8 cellular contexts compared by ENCODE assay signal in genomic region chr15:59689626-59690236, GRCh38. TPM values are rescaled to one million over a fixed set of nuclear protein-coding genes. Genes with fewer than 3 reads are reported as not detected.
DNase-seq lines count a peak whose midpoint lies in the region; ATAC-seq and TF ChIP-seq lines count a peak whose summit lies in the region.

No MANE protein-coding gene starts in this region.

- peak overlapping the region; percentile 67 for H3K4me2 ChIP-seq in trophoblast cell (ENCODE audit: low read length)

- H3K23ac ChIP-seq in trophoblast cell (ENCODE audit: low read length): no peak overlapping the region

- no peak overlapping the region for H3K9ac ChIP-seq in trophoblast cell (ENCODE audit: low read length)

- POLR2A ChIA-PET in CD4-positive, alpha-beta T cell (lab: Charles Lee): interaction anchor here (0.6 to 4.2 kb wide), 17 partner anchors 26 to 1983 kb away, joined by 3 to 68 read pairs (median 4); partner anchors contain the start of genes ANXA2, FOXB1, GTF2A2 and ICE2

- peaks cover 10% of the 10 kb centered on the region for H3K79me1 ChIP-seq in trophoblast cell (ENCODE audit: low read length)

- peaks cover 12% of the 10 kb centered on the region; the same call in 1 of the 2 replicates for H3K36me3 ChIP-seq in SJCRH30
- H3K36me3 ChIP-seq in trophoblast cell (ENCODE audit: control insufficient read depth in 1 of 2, insufficient read depth in 2 of 2, low read length in 2 of 2): peaks cover 0 to 7% of the 10 kb centered on the region in 2 experiments
- H3K36me3 ChIP-seq in upper lobe of left lung: peaks cover 0 to 6% (median 0%) of the 10 kb centered on the region in 4 donors

- no CpG with 5 or more reads among the region's 25 CpGs for WGBS in trophoblast cell (ENCODE audit: extremely low coverage, insufficient coverage, insufficient read length)
- WGBS in upper lobe of left lung, 2 donors: 1 to 2% methylated on average over 25 of the region's 25 CpGs

- H3K14ac ChIP-seq in trophoblast cell (ENCODE audit: low read length): no peak overlapping the region

- peak overlapping the region; percentile 95 for H3K4me3 Mint-ChIP-seq in CD4-positive, alpha-beta T cell
- peak overlapping the region; percentile 96 for H3K4me3 Mint-ChIP-seq in activated naive CD4-positive, alpha-beta T cell treated with anti-CD3 and anti-CD28 coated beads, Interleukin-2, amount 50 U/mL, for 24 hours

- H2BK5ac ChIP-seq in trophoblast cell (ENCODE audit: low read depth, low read length, poor library complexity): no peak overlapping the region

- no peak overlapping the region for H2AFZ ChIP-seq in trophoblast cell (ENCODE audit: insufficient read depth, low read length, poor library complexity)

- peaks cover 12% of the 10 kb centered on the region for H3K79me2 ChIP-seq in trophoblast cell (ENCODE audit: control insufficient read depth, insufficient read depth, low read length, poor library complexity)

- H3K27me3 ChIP-seq in CD4-positive, alpha-beta T cell (ENCODE audit: control insufficient read depth, insufficient read depth, low read length): no peaks in the 10 kb centered on the region
- H3K27me3 ChIP-seq in SJCRH30 (no peaks in the 10 kb centered on the region), trophoblast cell (ENCODE audit: insufficient read depth, low read length) (no peaks in the 10 kb centered on the region), upper lobe of left lung (no peaks in the 10 kb centered on the region)

- H3K4me3 ChIP-seq in SJCRH30 (peak overlapping the region; percentile 99), trophoblast cell (ENCODE audit: low read depth, low read length) (peak overlapping the region; percentile 73), upper lobe of left lung (peak overlapping the region; percentile 43 to 76 (median 64))

- no peak overlapping the region for H4K8ac ChIP-seq in trophoblast cell (ENCODE audit: low read depth, low read length)

- H3K4ac ChIP-seq in trophoblast cell (ENCODE audit: low read depth, low read length): no peak overlapping the region

- no peaks in the 10 kb centered on the region for H3K9me3 ChIP-seq in CD4-positive, alpha-beta T cell (ENCODE audit: control insufficient read depth, low read length)
- no peaks in the 10 kb centered on the region for H3K9me3 ChIP-seq in SJCRH30 (replicated peaks)
- H3K9me3 ChIP-seq in trophoblast cell (ENCODE audit: insufficient read depth, low read depth, low read length): no peaks in the 10 kb centered on the region
- H3K9me3 ChIP-seq in upper lobe of left lung: no peaks in the 10 kb centered on the region

- peak; percentile 43 for ATAC-seq in CD4-positive, alpha-beta T cell (ENCODE audit: poor library complexity)
- ATAC-seq in Right ventricle myocardium superior (ENCODE audit: poor library complexity) (peak; percentile 79), upper lobe of left lung (ENCODE audit: low FRiP score in 2 of 2) (peak; percentile 83 to 89), HG02885 (IDR thresholded peaks at IDR 0.05; ENCODE audit: poor library complexity, unreplicated experiment) (no peak)

- H3K4me1 Mint-ChIP-seq in CD4-positive, alpha-beta T cell (ENCODE audit: low read depth): peaks cover 38% of the 10 kb centered on the region
- H3K4me1 Mint-ChIP-seq in activated naive CD4-positive, alpha-beta T cell treated with anti-CD3 and anti-CD28 coated beads, Interleukin-2, amount 50 U/mL, for 24 hours: peaks cover 38% of the 10 kb centered on the region

- no peaks in the 10 kb centered on the region for H3K9me3 Mint-ChIP-seq in CD4-positive, alpha-beta T cell
- H3K9me3 Mint-ChIP-seq in activated naive CD4-positive, alpha-beta T cell treated with anti-CD3 and anti-CD28 coated beads, Interleukin-2, amount 50 U/mL, for 24 hours: no peaks in the 10 kb centered on the region

- intact Hi-C loops in CD4-positive, alpha-beta T cell (cut with DNase I, micrococcal nuclease): loop anchor here (1.0 to 10.0 kb wide), 13 partner anchors 32 to 1985 kb away; partner anchors contain the start of genes GTF2A2 (in 2 of the 2), ICE2 (in 2 of the 2), ANXA2 (in 1 of the 2) and CCNB2 (in 1 of the 2)
- intact Hi-C loops in Right ventricle myocardium superior (cut with DNase I): no loop called here

- CTCF ChIA-PET in CD4-positive, alpha-beta T cell (lab: Charles Lee): interaction anchor here (1.2 to 3.1 kb wide), 4 partner anchors 32 to 831 kb away, joined by 3 to 10 read pairs (median 4); partner anchors contain the start of gene GTF2A2

- no peak for TF ChIP-seq POLR2A in upper lobe of left lung (IDR thresholded peaks at IDR 0.05)

- H3K4me1 ChIP-seq in SJCRH30 (no peaks in the 10 kb centered on the region), trophoblast cell (ENCODE audit: control insufficient read depth in 1 of 2, insufficient read depth in 2 of 2, low read length in 2 of 2) (peaks cover 2 to 5% of the 10 kb centered on the region in 2 experiments), upper lobe of left lung (peaks cover 34 to 39% (median 36%) of the 10 kb centered on the region in 4 donors)

- no peak for TF ChIP-seq CTCF in CD4-positive, alpha-beta T cell (IDR thresholded peaks at IDR 0.05)
- TF ChIP-seq CTCF in upper lobe of left lung (IDR thresholded peaks at IDR 0.05): no peak

- peak; percentile 39 to 72 (median 64) for DNase-seq in CD4-positive, alpha-beta T cell
- DNase-seq in LoVo (ENCODE audit: low spot score): peak; percentile 80
- peak; percentile 65 to 72 for DNase-seq in SJCRH30
- DNase-seq in Right ventricle myocardium superior: peak; percentile 94
- DNase-seq in trophoblast cell: peak; percentile 88 to 92
- peak; percentile 82 to 95 for DNase-seq in upper lobe of left lung

- H2BK120ac ChIP-seq in trophoblast cell (ENCODE audit: insufficient read depth, low read length, poor library complexity): no peak overlapping the region

- H3K36me3 Mint-ChIP-seq in CD4-positive, alpha-beta T cell (ENCODE audit: low read depth): peaks cover 34% of the 10 kb centered on the region
- H3K36me3 Mint-ChIP-seq in activated naive CD4-positive, alpha-beta T cell treated with anti-CD3 and anti-CD28 coated beads, Interleukin-2, amount 50 U/mL, for 24 hours: peaks cover 5% of the 10 kb centered on the region

- H3K27me3 Mint-ChIP-seq in CD4-positive, alpha-beta T cell: no peaks in the 10 kb centered on the region
- H3K27me3 Mint-ChIP-seq in activated naive CD4-positive, alpha-beta T cell treated with anti-CD3 and anti-CD28 coated beads, Interleukin-2, amount 50 U/mL, for 24 hours: no peaks in the 10 kb centered on the region

- no peak for TF ChIP-seq EP300 in upper lobe of left lung (IDR thresholded peaks at IDR 0.05)

- no peak overlapping the region for H2BK12ac ChIP-seq in trophoblast cell (ENCODE audit: low read length)

- H2AK5ac ChIP-seq in trophoblast cell (ENCODE audit: low read length): no peak overlapping the region

- no peak overlapping the region for H4K12ac ChIP-seq in trophoblast cell (ENCODE audit: low read depth, low read length)

- no peak overlapping the region for H3K18ac ChIP-seq in trophoblast cell (ENCODE audit: low read length)

- H3K27ac Mint-ChIP-seq in CD4-positive, alpha-beta T cell: peak overlapping the region; percentile 99
- H3K27ac Mint-ChIP-seq in activated naive CD4-positive, alpha-beta T cell treated with anti-CD3 and anti-CD28 coated beads, Interleukin-2, amount 50 U/mL, for 24 hours: peak overlapping the region; percentile 93

- H3K27ac ChIP-seq in CD4-positive, alpha-beta T cell (ENCODE audit: low read depth, low read length): peak overlapping the region; percentile 99
- H3K27ac ChIP-seq in SJCRH30 (peak overlapping the region; percentile 96; the same call in 1 of the 2 replicates), trophoblast cell (ENCODE audit: low read depth, low read length) (peak overlapping the region; percentile 23), upper lobe of left lung (peak overlapping the region; percentile 96 to 100 (median 99))

- H4K91ac ChIP-seq in trophoblast cell (ENCODE audit: low read depth, low read length): no peak overlapping the region

RNA-seq across cellular contexts. Expression of gene BNIP2, which starts 0.6 kb away (rescaled TPM):
- 100 to 1,000 TPM; 109 TPM for total RNA-seq in CD4-positive, alpha-beta T cell
- 79.8 and 87.0 TPM in 2 replicates for total RNA-seq in SJCRH30 (2014; rRNA removed; shearing (Covaris generic))
- total RNA-seq in Right ventricle myocardium superior (71.5 TPM), upper lobe of left lung (100 to 1,000 TPM in 4 of 6 donors, 10 to 100 TPM in 2; 95.0 to 286 (median 152) TPM)
- polyA plus RNA-seq in trophoblast cell (2013): 76.8 and 78.3 TPM in 2 replicates

RNA-seq across cellular contexts. Expression of gene GTF2A2, which starts 32.4 kb away (rescaled TPM):
- 10 to 100 TPM; 40.3 to 44.6 TPM for total RNA-seq in CD4-positive, alpha-beta T cell
- 129 and 145 TPM in 2 replicates for total RNA-seq in SJCRH30 (2014; rRNA removed; shearing (Covaris generic))
- total RNA-seq in Right ventricle myocardium superior (126 TPM), upper lobe of left lung (10 to 100 TPM in 5 of 6 donors, 1 to 10 TPM in 1; 5.5 to 80.1 (median 30.2) TPM)
- polyA plus RNA-seq in trophoblast cell (2013): 163 and 188 TPM in 2 replicates

Comparison
In these comparisons a context has a peak if more than half of its experiments do, and no peak if none do; other contexts are left out.
1. H3K27ac ChIP-seq: peak in every context shown above with its lines; median percentile 99 in CD4-positive, alpha-beta T cell; 99 in upper lobe of left lung; 96 in SJCRH30; 23 in trophoblast cell.